In genomic region chr17:64775701-64776570, GRCh38 we compare ENCODE assay signal across 1 cellular context.
TF ChIP-seq lines count a peak whose summit lies in the region.

No MANE protein-coding gene starts in this region.

TF ChIP-seq in SK-N-SH treated with all-trans-retinoic acid at 6 μM for 48 hours, 23 proteins besides CTCF, POLR2A, EP300 and RAD21 (continued from another document):
- TF ChIP-seq PPARA (CRISPR knock-in tag; IDR thresholded peaks at IDR 0.05; ENCODE audit: borderline replicate concordance): no peak
- TF ChIP-seq CSRNP3 (CRISPR knock-in tag; IDR thresholded peaks at IDR 0.05): no peak
- no peak for TF ChIP-seq ESRRG (CRISPR knock-in tag; IDR thresholded peaks at IDR 0.05)
- no peak for TF ChIP-seq POU6F1 (CRISPR knock-in tag; IDR thresholded peaks at IDR 0.05; ENCODE audit: borderline replicate concordance, low read depth)
- TF ChIP-seq ZFP3 (CRISPR knock-in tag; IDR thresholded peaks at IDR 0.05): no peak
- no peak for TF ChIP-seq ISL1 (CRISPR knock-in tag; IDR thresholded peaks at IDR 0.05)
